In the genomic region with DNA sequence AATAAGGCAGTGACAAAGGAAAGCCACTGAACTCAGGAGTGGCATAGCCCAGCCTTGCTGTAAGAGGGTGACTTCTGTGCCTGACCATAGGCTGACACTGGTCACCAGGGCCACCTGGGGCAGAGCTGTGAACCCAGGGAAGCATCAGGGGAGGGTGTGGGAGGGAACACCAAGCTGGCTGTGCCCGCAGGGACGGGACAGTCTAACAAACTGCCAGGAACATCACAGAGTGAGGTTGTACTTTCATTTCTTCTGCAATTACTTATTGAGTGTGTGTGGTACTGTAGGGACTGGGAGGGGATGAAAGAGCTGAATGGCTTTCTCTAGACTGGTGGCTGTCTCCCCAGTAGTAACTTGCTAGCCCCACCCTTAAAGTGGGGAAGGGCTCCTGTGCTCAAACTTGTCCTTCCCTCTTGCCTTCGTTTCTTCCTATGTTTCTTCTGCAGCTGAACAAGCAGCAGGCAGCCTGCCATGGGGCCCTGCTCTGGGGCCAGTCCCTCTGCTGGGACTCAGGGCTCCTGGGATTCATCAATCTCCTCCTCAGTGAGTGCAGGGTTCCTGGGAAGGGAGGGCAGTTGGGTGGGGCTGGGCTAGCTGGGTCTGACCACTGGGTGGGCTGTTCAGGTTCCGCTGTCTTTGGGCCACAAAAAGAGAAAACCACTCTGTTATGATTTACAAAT, we compare ENCODE assay signal across 1 cellular context.
TF ChIP-seq lines count a peak whose summit lies in the region.

No MANE protein-coding gene starts in this region.

TF ChIP-seq in IMR-90, 13 proteins besides CTCF, POLR2A, EP300 and RAD21 (continued from another document):
- TF ChIP-seq USF2 (IDR thresholded peaks at IDR 0.05; ENCODE audit: low read depth, low read length) (no peak), CEBPB (IDR thresholded peaks at IDR 0.05; ENCODE audit: low read depth, low read length) (no peak), RCOR1 (IDR thresholded peaks at IDR 0.05; ENCODE audit: insufficient replicate concordance, low read length) (no peak)
